ENCODE assay signal across 12 cellular contexts in the genomic region with DNA sequence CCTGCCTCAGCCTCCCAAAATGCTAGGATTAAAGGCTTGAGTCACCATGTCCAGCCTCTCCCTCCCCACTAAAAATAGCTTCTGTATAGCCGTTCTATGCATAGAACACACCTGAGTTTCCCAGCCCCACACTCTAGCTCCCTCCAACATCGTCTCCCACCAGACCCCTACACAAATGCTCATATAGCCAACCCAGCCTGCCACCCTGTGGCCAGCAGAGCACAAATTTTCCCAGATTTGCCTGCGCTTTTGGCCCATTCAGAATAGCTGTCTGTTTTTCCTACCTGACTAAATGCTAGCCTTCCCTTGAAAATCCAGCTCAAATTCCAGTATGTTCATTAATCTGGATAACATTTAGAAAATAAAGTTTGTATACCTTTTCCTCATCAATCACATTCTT. TPM values are rescaled to one million over a fixed set of nuclear protein-coding genes. Genes with fewer than 3 reads are reported as not detected.
DNase-seq lines count a peak whose midpoint lies in the region; ATAC-seq and TF ChIP-seq lines count a peak whose summit lies in the region.
"Had no signal": no experiment of that assay in that cellular context is flagged by ENCODE, and none has a peak within 500 bp of the region (broad histone marks: within the 10 kb centered on the region; RNA-seq: fewer than 3 reads in every experiment).

No MANE protein-coding gene starts in this region.

- peaks cover 5% of the 10 kb centered on the region for H3K9me3 Mint-ChIP-seq in dendritic cell treated with granulocyte-macrophage colony-stimulating factor and Interleukin-4, amounts not matched to agents 40 ng/mL and 50 ng/mL, for 4 days

- intact Hi-C loops in Right ventricle myocardium inferior (cut with DNase I) (no loop called here), gastrocnemius medialis (cut with DNase I; ENCODE audit: low total_unique reads) (no loop called here)
- intact Hi-C loops in dendritic cell treated with granulocyte-macrophage colony-stimulating factor and Interleukin-4, amounts not matched to agents 40 ng/mL and 50 ng/mL, for 4 days (cut with micrococcal nuclease): no loop called here

- no peak overlapping the region for H3K27ac ChIP-seq in cardiac muscle cell
- H3K27ac ChIP-seq in gastrocnemius medialis: no peak overlapping the region
- H3K27ac ChIP-seq: VCaP had no signal

- H3K4me2 ChIP-seq in Loucy (ENCODE audit: low read depth, low read length, poor library complexity, severe bottlenecking): no peak overlapping the region

- ATAC-seq in Right ventricle myocardium inferior (no peak), gastrocnemius medialis (no peak)

- H3K36me3 Mint-ChIP-seq in dendritic cell treated with granulocyte-macrophage colony-stimulating factor and Interleukin-4, amounts not matched to agents 40 ng/mL and 50 ng/mL, for 4 days (ENCODE audit: low read depth): peaks cover 4% of the 10 kb centered on the region
- H3K36me3 Mint-ChIP-seq: mesothelial cell of epicardium had no signal

- no peak overlapping the region for H3K4me3 Mint-ChIP-seq in dendritic cell treated with granulocyte-macrophage colony-stimulating factor and Interleukin-4, amounts not matched to agents 40 ng/mL and 50 ng/mL, for 4 days
- H3K4me3 Mint-ChIP-seq: mesothelial cell of epicardium had no signal

- H2AFZ ChIP-seq in Loucy (ENCODE audit: low read length): no peak overlapping the region

- peaks cover 42% of the 10 kb centered on the region for H3K4me1 Mint-ChIP-seq in dendritic cell treated with granulocyte-macrophage colony-stimulating factor and Interleukin-4, amounts not matched to agents 40 ng/mL and 50 ng/mL, for 4 days (ENCODE audit: low read depth)
- H3K4me1 Mint-ChIP-seq: mesothelial cell of epicardium had no signal

- no peak overlapping the region for H3K9ac ChIP-seq in Loucy (ENCODE audit: low read depth, low read length, poor library complexity, severe bottlenecking)

- in situ Hi-C loops in gastrocnemius medialis (cut with MboI; ENCODE audit: low sequenced_read_pairs in 4 of 4): no loop called here

- H3K36me3 ChIP-seq in cardiac muscle cell: no peaks in the 10 kb centered on the region
- no peaks in the 10 kb centered on the region for H3K36me3 ChIP-seq in Loucy (ENCODE audit: insufficient read depth, low read length)
- H3K36me3 ChIP-seq in gastrocnemius medialis: no peaks in the 10 kb centered on the region

- H3K9me3 ChIP-seq in cardiac muscle cell (ENCODE audit: low read depth): no peaks in the 10 kb centered on the region
- H3K9me3 ChIP-seq in Loucy (ENCODE audit: insufficient read depth, low read depth, low read length): no peaks in the 10 kb centered on the region
- no peaks in the 10 kb centered on the region for H3K9me3 ChIP-seq in gastrocnemius medialis

- peaks cover 6% of the 10 kb centered on the region for H3K27me3 ChIP-seq in cardiac muscle cell
- peaks cover 11% of the 10 kb centered on the region for H3K27me3 ChIP-seq in Loucy (ENCODE audit: insufficient read depth, low read length, poor library complexity, severe bottlenecking)
- no peaks in the 10 kb centered on the region for H3K27me3 ChIP-seq in gastrocnemius medialis

- H3K79me2 ChIP-seq in Loucy (ENCODE audit: insufficient read depth, low read length): no peaks in the 10 kb centered on the region

- no peaks in the 10 kb centered on the region for H3K27me3 Mint-ChIP-seq in dendritic cell treated with granulocyte-macrophage colony-stimulating factor and Interleukin-4, amounts not matched to agents 40 ng/mL and 50 ng/mL, for 4 days

- H3K4me3 ChIP-seq in cardiac muscle cell (no peak overlapping the region), Loucy (ENCODE audit: low read length, poor library complexity, severe bottlenecking) (no peak overlapping the region), gastrocnemius medialis (no peak overlapping the region)

- TF ChIP-seq CTCF in cardiac muscle cell (IDR thresholded peaks at IDR 0.05; ENCODE audit: low read depth, low read length) (peak; percentile 42), Loucy (conservative IDR thresholded peaks at IDR 0.05; ENCODE audit: low read length) (peak; percentile 55), gastrocnemius medialis (IDR thresholded peaks at IDR 0.05 in 4 of 5, conservative IDR thresholded peaks at IDR 0.05 in 1 of 5) (no peak)

- H4K20me1 ChIP-seq in Loucy (ENCODE audit: insufficient read depth, low read length, poor library complexity, severe bottlenecking): no peaks in the 10 kb centered on the region

- no peaks in the 10 kb centered on the region for H3K9me2 ChIP-seq in Loucy (replicated peaks; ENCODE audit: low read depth, low read length)

- H3K4me1 ChIP-seq in cardiac muscle cell (ENCODE audit: low read depth) (no peaks in the 10 kb centered on the region), Loucy (ENCODE audit: insufficient read depth, low read length, poor library complexity, severe bottlenecking) (no peaks in the 10 kb centered on the region), gastrocnemius medialis (no peaks in the 10 kb centered on the region)

- peak; percentile 18 to 24 for DNase-seq in cardiac muscle cell (ENCODE audit: low read depth in 1 of 2, low spot score in 1 of 2)
- no peak for DNase-seq in Right ventricle myocardium inferior (ENCODE audit: missing footprints)
- peak; percentile 22 for DNase-seq in stimulated activated CD8-positive, alpha-beta memory T cell treated with anti-CD3 and anti-CD28 coated beads, Interleukin-4, amount 100 ng/mL, for 48 hours
- DNase-seq in NCI-H146 treated with DMSO at 0.1 percent for 48 hours (lab: John Stamatoyannopoulos, UW; ENCODE audit: unreplicated experiment): no peak
- DNase-seq in OCI-M2 (lab: John Stamatoyannopoulos, UW; ENCODE audit: unreplicated experiment): no peak
- no peak for DNase-seq in gastrocnemius medialis
- DNase-seq: aorta, DMS79 had no signal

- peak overlapping the region; percentile 40 for H3K27ac Mint-ChIP-seq in dendritic cell treated with granulocyte-macrophage colony-stimulating factor and Interleukin-4, amounts not matched to agents 40 ng/mL and 50 ng/mL, for 4 days
- H3K27ac Mint-ChIP-seq: mesothelial cell of epicardium had no signal

- H3F3A ChIP-seq in Loucy (ENCODE audit: low read depth): no peaks in the 10 kb centered on the region

- TF ChIP-seq POLR2A in gastrocnemius medialis (IDR thresholded peaks at IDR 0.05): no peak

RNA-seq across cellular contexts. Expression of a gene that starts 22.8 kb away (rescaled TPM):
- not detected in 2 replicates for total RNA-seq in cardiac muscle cell
- polyA plus RNA-seq in cardiac muscle cell: not detected in 2 replicates
- 0.73 TPM for total RNA-seq in Right ventricle myocardium inferior
- under 1 TPM; 0.27 to 0.97 (median 0.64) TPM for total RNA-seq in gastrocnemius medialis

RNA-seq across cellular contexts. Expression of a gene that starts 47.3 kb away (rescaled TPM):
- total RNA-seq in cardiac muscle cell (1,740 and 1,976 TPM in 2 replicates), Right ventricle myocardium inferior (571 TPM), gastrocnemius medialis (100 to 1,000 TPM; 329 to 954 (median 486) TPM)
- polyA plus RNA-seq in cardiac muscle cell: 1,175 and 1,282 TPM in 2 replicates

Comparison
In these comparisons a context has a peak if more than half of its experiments do, and no peak if none do; other contexts are left out.
1. DNase-seq: peak in cardiac muscle cell (2 of 2) and stimulated activated CD8-positive, alpha-beta memory T cell treated with anti-CD3 and anti-CD28 coated beads, Interleukin-4, amount 100 ng/mL, for 48 hours (single experiment); none in Right ventricle myocardium inferior (single experiment), NCI-H146 treated with DMSO at 0.1 percent for 48 hours (single experiment), OCI-M2 (single experiment) and gastrocnemius medialis (0 of 2).
2. CTCF ChIP-seq: peak in cardiac muscle cell (single experiment) and Loucy (single experiment); none in gastrocnemius medialis (0 of 5).